13 cellular contexts compared by ENCODE assay signal in the genomic region with DNA sequence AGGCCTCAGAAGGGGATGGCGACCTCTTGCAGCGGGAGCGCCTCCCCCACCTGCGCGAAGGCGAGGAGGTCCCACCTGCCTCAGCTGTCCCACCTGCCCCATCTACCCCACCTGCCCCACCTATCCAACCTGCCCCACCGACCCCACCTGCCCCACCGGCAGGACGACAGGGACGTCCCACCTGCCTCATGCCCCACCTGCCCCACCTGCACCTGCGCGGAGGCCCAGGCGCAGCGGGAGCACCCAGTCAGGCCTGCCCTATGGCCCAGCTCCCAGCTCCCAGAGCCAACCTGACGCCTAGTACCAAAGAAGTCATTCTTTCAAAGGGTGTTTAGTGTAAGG.
DNase-seq lines count a peak whose midpoint lies in the region; TF ChIP-seq lines count a peak whose summit lies in the region.
"Had no signal": no experiment of that assay in that cellular context is flagged by ENCODE, and none has a peak within 500 bp of the region (broad histone marks: within the 10 kb centered on the region; RNA-seq: fewer than 3 reads in every experiment).

No MANE protein-coding gene starts in this region.

- TF ChIP-seq POLR2A in breast epithelium (IDR thresholded peaks at IDR 0.05) (no peak), esophagus squamous epithelium (IDR thresholded peaks at IDR 0.05) (no peak)

- H3K4me3 ChIP-seq in breast epithelium, result peak overlapping the region; percentile 36 to 74 (median 50)
- peak overlapping the region in 3 of 4 donors; percentile 33 to 63 (median 47) for H3K4me3 ChIP-seq in esophagus squamous epithelium
- H3K4me3 ChIP-seq in neural progenitor cell, result peak overlapping the region; percentile 66
- H3K4me3 ChIP-seq: mucosa of descending colon had no signal

- H3F3A ChIP-seq in neural progenitor cell (ENCODE audit: low read depth), result no peaks in the 10 kb centered on the region

- in situ Hi-C loops in GM13976 (cut with MboI; ENCODE audit: low sequenced_read_pairs, unreplicated experiment), result no loop called here

- H3K27ac ChIP-seq in breast epithelium (no peak overlapping the region), esophagus squamous epithelium (no peak overlapping the region), neural progenitor cell (no peak overlapping the region)
- H3K27ac ChIP-seq: right lobe of liver had no signal

- DNase-seq in breast epithelium (ENCODE audit: low spot score in 2 of 2) (no peak), MCF 10A (ENCODE audit: unreplicated experiment) (no peak), esophagus squamous epithelium (lab: John Stamatoyannopoulos, UW) (no peak), neural progenitor cell (ENCODE audit: low spot score) (no peak), type B pancreatic cell (ENCODE audit: extremely low spot score, unreplicated experiment) (no peak), NCI-H2171 treated with DMSO at 0.1 percent for 48 hours (lab: John Stamatoyannopoulos, UW) (no peak), GM13976 (ENCODE audit: low spot score) (no peak)
- no peak for DNase-seq in activated T-helper 2 cell treated with anti-CD3 and anti-CD28 coated beads, Interferon-gamma antibody, Interleukin-2, Interleukin-4, amounts not matched to agents 10 μg/mL and 5 μg/mL and 100 μg/mL, durations not matched to agents 14 hours and 24 hours and 36 hours (ENCODE audit: low spot score)
- DNase-seq: activated T-cell treated with anti-CD3 and anti-CD28 coated beads, Interleukin-2, amount 50 U/mL, for 24 hours; Caco-2; KBM-7; mucosa of descending colon; right lobe of liver had no signal

- CTCF ChIA-PET in MCF 10A (lab: Yijun Ruan, JAX), result no interaction called here

- H3K9ac ChIP-seq in neural progenitor cell, result no peak overlapping the region

- peak overlapping the region; percentile 99 for H2AFZ ChIP-seq in neural progenitor cell (replicated peaks)

- H3K36me3 ChIP-seq in breast epithelium, result no peaks in the 10 kb centered on the region
- H3K36me3 ChIP-seq in esophagus squamous epithelium, result no peaks in the 10 kb centered on the region
- no peaks in the 10 kb centered on the region for H3K36me3 ChIP-seq in neural progenitor cell
- H3K36me3 ChIP-seq: right lobe of liver had no signal

- POLR2A ChIA-PET in MCF 10A (lab: Yijun Ruan, JAX), result no interaction called here

- no peaks in the 10 kb centered on the region for H3K79me2 ChIP-seq in neural progenitor cell (ENCODE audit: low read depth)

- no peaks in the 10 kb centered on the region for H4K20me1 ChIP-seq in neural progenitor cell (ENCODE audit: low read depth)

- TF ChIP-seq CTCF in breast epithelium (IDR thresholded peaks at IDR 0.05), result no peak
- TF ChIP-seq CTCF in MCF 10A (IDR thresholded peaks at IDR 0.05; ENCODE audit: unreplicated experiment), result no peak
- TF ChIP-seq CTCF in esophagus squamous epithelium (IDR thresholded peaks at IDR 0.05), result no peak
- TF ChIP-seq CTCF in neural progenitor cell (IDR thresholded peaks at IDR 0.05), result no peak
- TF ChIP-seq CTCF in type B pancreatic cell (conservative IDR thresholded peaks at IDR 0.05), result no peak
- TF ChIP-seq CTCF in GM13976 (IDR thresholded peaks at IDR 0.05; ENCODE audit: borderline replicate concordance, control extremely low read depth, extremely low read depth, insufficient read depth, missing control alignments), result no peak

- H3K9me3 Mint-ChIP-seq in MCF 10A (ENCODE audit: unreplicated experiment) (no peaks in the 10 kb centered on the region), neural progenitor cell (no peaks in the 10 kb centered on the region), type B pancreatic cell (no peaks in the 10 kb centered on the region)
- H3K9me3 Mint-ChIP-seq in activated T-helper 2 cell treated with anti-CD3 and anti-CD28 coated beads, Interferon-gamma antibody, Interleukin-2, Interleukin-4, amounts not matched to agents 10 μg/mL and 5 μg/mL and 100 μg/mL, durations not matched to agents 14 hours and 24 hours and 36 hours, result no peaks in the 10 kb centered on the region
- H3K9me3 Mint-ChIP-seq: activated T-cell treated with anti-CD3 and anti-CD28 coated beads, Interleukin-2, amount 50 U/mL, for 24 hours had no signal

- peak overlapping the region; percentile 82 for H3K4me2 ChIP-seq in neural progenitor cell

- peaks cover 6% of the 10 kb centered on the region for H3K4me1 Mint-ChIP-seq in MCF 10A (ENCODE audit: insufficient read depth, unreplicated experiment)
- H3K4me1 Mint-ChIP-seq in neural progenitor cell, result peaks cover 3% of the 10 kb centered on the region
- no peaks in the 10 kb centered on the region for H3K4me1 Mint-ChIP-seq in type B pancreatic cell (ENCODE audit: unreplicated experiment)
- H3K4me1 Mint-ChIP-seq in activated T-helper 2 cell treated with anti-CD3 and anti-CD28 coated beads, Interferon-gamma antibody, Interleukin-2, Interleukin-4, amounts not matched to agents 10 μg/mL and 5 μg/mL and 100 μg/mL, durations not matched to agents 14 hours and 24 hours and 36 hours (ENCODE audit: low read depth), result no peaks in the 10 kb centered on the region

- H3K27ac Mint-ChIP-seq in MCF 10A (ENCODE audit: low read depth, unreplicated experiment) (no peak overlapping the region), neural progenitor cell (no peak overlapping the region), type B pancreatic cell (no peak overlapping the region)
- H3K27ac Mint-ChIP-seq in activated T-helper 2 cell treated with anti-CD3 and anti-CD28 coated beads, Interferon-gamma antibody, Interleukin-2, Interleukin-4, amounts not matched to agents 10 μg/mL and 5 μg/mL and 100 μg/mL, durations not matched to agents 14 hours and 24 hours and 36 hours, result no peak overlapping the region
- H3K27ac Mint-ChIP-seq: activated T-cell treated with anti-CD3 and anti-CD28 coated beads, Interleukin-2, amount 50 U/mL, for 24 hours had no signal

- H3K4me3 Mint-ChIP-seq in MCF 10A (ENCODE audit: unreplicated experiment) (no peak overlapping the region), neural progenitor cell (peak overlapping the region; percentile 58), type B pancreatic cell (peak overlapping the region; percentile 74)
- no peak overlapping the region for H3K4me3 Mint-ChIP-seq in activated T-helper 2 cell treated with anti-CD3 and anti-CD28 coated beads, Interferon-gamma antibody, Interleukin-2, Interleukin-4, amounts not matched to agents 10 μg/mL and 5 μg/mL and 100 μg/mL, durations not matched to agents 14 hours and 24 hours and 36 hours (ENCODE audit: low read depth)
- H3K4me3 Mint-ChIP-seq: activated T-cell treated with anti-CD3 and anti-CD28 coated beads, Interleukin-2, amount 50 U/mL, for 24 hours had no signal

- H3K9me3 ChIP-seq in breast epithelium (no peaks in the 10 kb centered on the region), esophagus squamous epithelium (no peaks in the 10 kb centered on the region), neural progenitor cell (ENCODE audit: low read depth) (no peaks in the 10 kb centered on the region)
- H3K9me3 ChIP-seq: Caco-2, mucosa of descending colon, right lobe of liver had no signal

- no peaks in the 10 kb centered on the region for H3K4me1 ChIP-seq in breast epithelium
- H3K4me1 ChIP-seq in esophagus squamous epithelium, result peaks cover 3 to 11% (median 8%) of the 10 kb centered on the region in 3 donors
- no peaks in the 10 kb centered on the region for H3K4me1 ChIP-seq in neural progenitor cell
- H3K4me1 ChIP-seq: Caco-2, right lobe of liver had no signal

- H3K27me3 Mint-ChIP-seq in MCF 10A (ENCODE audit: insufficient read depth, unreplicated experiment) (no peaks in the 10 kb centered on the region), neural progenitor cell (ENCODE audit: insufficient read depth, low read depth) (peaks cover 5% of the 10 kb centered on the region), type B pancreatic cell (peaks cover 11% of the 10 kb centered on the region)
- peaks cover 14% of the 10 kb centered on the region for H3K27me3 Mint-ChIP-seq in activated T-helper 2 cell treated with anti-CD3 and anti-CD28 coated beads, Interferon-gamma antibody, Interleukin-2, Interleukin-4, amounts not matched to agents 10 μg/mL and 5 μg/mL and 100 μg/mL, durations not matched to agents 14 hours and 24 hours and 36 hours (ENCODE audit: low read depth)

- intact Hi-C loops in breast epithelium (cut with DNase I; ENCODE audit: low total_unique reads), result no loop called here
- intact Hi-C loops in MCF 10A (cut with micrococcal nuclease), result no loop called here
- intact Hi-C loops in esophagus squamous epithelium (cut with DNase I), result no loop called here
- intact Hi-C loops in activated T-helper 2 cell treated with anti-CD3 and anti-CD28 coated beads, Interferon-gamma antibody, Interleukin-2, Interleukin-4, amounts not matched to agents 10 μg/mL and 5 μg/mL and 100 μg/mL, durations not matched to agents 14 hours and 24 hours and 36 hours (cut with micrococcal nuclease), result no loop called here

- BruUV-seq in MCF 10A (replicated peaks; lab: Mats Ljungman, UMichigan), result no TSS peak

- WGBS in esophagus squamous epithelium, 2 donors, result no CpG with 5 or more reads among the region's 15 CpGs

- H3K27me3 ChIP-seq in breast epithelium, result no peaks in the 10 kb centered on the region
- peaks cover 0 to 27% (median 0%) of the 10 kb centered on the region in 4 donors for H3K27me3 ChIP-seq in esophagus squamous epithelium
- H3K27me3 ChIP-seq in neural progenitor cell, result peaks cover 22% of the 10 kb centered on the region

- H3K36me3 Mint-ChIP-seq in MCF 10A (ENCODE audit: insufficient read depth, unreplicated experiment) (no peaks in the 10 kb centered on the region), neural progenitor cell (no peaks in the 10 kb centered on the region), type B pancreatic cell (no peaks in the 10 kb centered on the region)
- H3K36me3 Mint-ChIP-seq in activated T-helper 2 cell treated with anti-CD3 and anti-CD28 coated beads, Interferon-gamma antibody, Interleukin-2, Interleukin-4, amounts not matched to agents 10 μg/mL and 5 μg/mL and 100 μg/mL, durations not matched to agents 14 hours and 24 hours and 36 hours (ENCODE audit: low read depth), result no peaks in the 10 kb centered on the region

Comparison
In these comparisons a context has a peak if more than half of its experiments do, and no peak if none do; other contexts are left out.
1. H3K4me3 Mint-ChIP-seq: peak in neural progenitor cell (single experiment) and type B pancreatic cell (single experiment); none in MCF 10A (single experiment) and activated T-helper 2 cell treated with anti-CD3 and anti-CD28 coated beads, Interferon-gamma antibody, Interleukin-2, Interleukin-4, amounts not matched to agents 10 μg/mL and 5 μg/mL and 100 μg/mL, durations not matched to agents 14 hours and 24 hours and 36 hours (single experiment).
2. Peak in every context shown above with its lines, with median percentiles within 50 percentile points of each other: H3K4me3 ChIP-seq.